ENCODE assay signal across 28 cellular contexts in genomic region chr6:166101819-166102419, GRCh38.
"Had no signal": no experiment of that assay in that cellular context is flagged by ENCODE, and none has a peak within 500 bp of the region (broad histone marks: within the 10 kb centered on the region; RNA-seq: fewer than 3 reads in every experiment).

No MANE protein-coding gene starts in this region.

- DNase-seq: colonic mucosa; cortex of kidney; dermis blood vessel endothelial cell; dorsolateral prefrontal cortex; effector CD4-positive, alpha-beta T cell; effector CD8-positive, alpha-beta T cell; effector memory CD4-positive, alpha-beta T cell; effector memory CD8-positive, alpha-beta T cell; endodermal cell; erythroblast; esophagus squamous epithelium; foreskin fibroblast; foreskin keratinocyte; foreskin melanocyte; gastrocnemius medialis; glutamatergic neuron; head of caudate nucleus; heart left ventricle; heart right ventricle; hippocampal formation had no signal

- FAIRE-seq: endometrium, endothelial cell of umbilical vein, frontal cortex had no signal

- H2AFZ ChIP-seq: hepatocyte had no signal

- H3K27ac ChIP-seq: colonic mucosa, coronary artery, dorsolateral prefrontal cortex, epithelial cell of prostate, esophagus squamous epithelium, foreskin keratinocyte, gastrocnemius medialis, gastroesophageal sphincter, heart left ventricle, heart right ventricle, hepatocyte had no signal

- H3K4me3 ChIP-seq: colonic mucosa, coronary artery, dorsolateral prefrontal cortex, esophagus squamous epithelium, gastrocnemius medialis, gastroesophageal sphincter, heart left ventricle, heart right ventricle, hepatocyte had no signal

- H3K79me2 ChIP-seq: hepatocyte had no signal

- H3K9me3 ChIP-seq: colonic mucosa, gastrocnemius medialis had no signal

- H3K36me3 ChIP-seq: colonic mucosa, esophagus squamous epithelium, gastrocnemius medialis, gastroesophageal sphincter, heart left ventricle, heart right ventricle had no signal

- H3K4me2 ChIP-seq: hepatocyte had no signal

- H3K4me1 ChIP-seq: colonic mucosa, esophagus squamous epithelium, foreskin keratinocyte, gastrocnemius medialis had no signal

- H3K27me3 ChIP-seq: colonic mucosa, foreskin keratinocyte, gastroesophageal sphincter, hepatocyte had no signal

- ATAC-seq: effector memory CD8-positive, alpha-beta T cell; esophagus mucosa; foreskin keratinocyte; gastrocnemius medialis; gastroesophageal sphincter; heart left ventricle; heart right ventricle had no signal
